In the genomic region with DNA sequence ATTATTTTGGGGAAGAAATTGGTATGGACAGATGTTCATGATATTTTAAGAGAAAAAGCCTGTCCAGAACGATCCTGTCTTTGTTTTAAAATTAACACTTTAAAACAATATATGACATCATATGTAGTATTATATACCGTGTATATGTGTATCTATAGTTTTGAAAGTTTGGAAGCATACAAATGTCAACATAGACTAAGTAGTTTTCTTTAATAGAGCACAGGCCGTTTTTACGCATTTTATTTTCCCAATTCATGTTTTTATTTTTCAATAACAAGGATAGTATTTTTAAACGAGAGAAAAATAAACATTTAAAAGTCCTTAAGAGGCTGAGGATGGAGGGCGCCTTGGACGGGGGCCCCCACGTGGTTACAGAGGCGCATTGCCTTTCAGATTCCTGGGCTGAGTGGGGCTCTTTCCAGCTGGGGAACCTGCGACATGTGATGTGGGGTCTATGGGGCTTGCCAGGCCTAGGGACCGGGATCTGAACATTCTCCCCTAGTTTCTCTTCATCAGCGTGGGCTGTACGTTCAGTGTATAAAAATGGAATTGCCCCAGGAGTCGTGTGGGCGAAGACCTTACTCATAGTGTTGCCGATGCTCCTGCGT, we compare ENCODE assay signal across 8 cellular contexts.
DNase-seq lines count a peak whose midpoint lies in the region; ATAC-seq and TF ChIP-seq lines count a peak whose summit lies in the region.

No MANE protein-coding gene starts in this region.

- H3K27me3 ChIP-seq in CD8-positive, alpha-beta memory T cell (ENCODE audit: insufficient read depth, low read length, poor library complexity, severe bottlenecking): no peaks in the 10 kb centered on the region
- H3K27me3 ChIP-seq in HAP-1 (ENCODE audit: low read depth): peaks cover 8% of the 10 kb centered on the region

- peaks cover 9% of the 10 kb centered on the region for H3K36me3 ChIP-seq in CD8-positive, alpha-beta memory T cell (ENCODE audit: insufficient read depth, low read length)
- peaks cover 5% of the 10 kb centered on the region for H3K36me3 ChIP-seq in HAP-1 (replicated peaks)

- in situ Hi-C loops in HAP-1 (cut with MboI; ENCODE audit: low sequenced_read_pairs): no loop called here

- intact Hi-C loops in activated T-helper 1 cell treated with anti-CD3 and anti-CD28 coated beads, Interleukin-12 subunit alpha, Interleukin-12 subunit beta, Interleukin-2, Interleukin-4 antibody, amounts not matched to agents 30 ng/mL and 10 ng/mL and 1 ng/mL, durations not matched to agents 14 hours and 24 hours and 36 hours (cut with micrococcal nuclease): loop anchor here (1.0 to 10.0 kb wide), 5 partner anchors 128 to 1459 kb away; a partner anchor contains a TSS

- H3K4me3 Mint-ChIP-seq in CD8-positive, alpha-beta memory T cell: peak overlapping the region; percentile 66 to 95 (median 86)
- H3K4me3 Mint-ChIP-seq in activated T-helper 1 cell treated with anti-CD3 and anti-CD28 coated beads, Interleukin-12 subunit alpha, Interleukin-12 subunit beta, Interleukin-2, Interleukin-4 antibody, amounts not matched to agents 30 ng/mL and 10 ng/mL and 1 ng/mL, durations not matched to agents 14 hours and 24 hours and 36 hours: peak overlapping the region; percentile 89
- peak overlapping the region; percentile 89 for H3K4me3 Mint-ChIP-seq in natural killer cell treated with Interleukin-12 subunit alpha and Interleukin-12 subunit beta and Interleukin-15 and Interleukin-18, amount 100 ng/mL, for 72 hours

- CTCF ChIA-PET in CD8-positive, alpha-beta memory T cell (lab: Charles Lee): interaction anchor here (0.8 to 2.7 kb wide), 27 partner anchors 8 to 478 kb away, joined by 3 to 9 read pairs (median 4); a partner anchor contains a TSS

- H3K27ac Mint-ChIP-seq in CD8-positive, alpha-beta memory T cell: peak overlapping the region in 5 of 8 donors; percentile 35 to 87 (median 60)
- H3K27ac Mint-ChIP-seq in activated T-helper 1 cell treated with anti-CD3 and anti-CD28 coated beads, Interleukin-12 subunit alpha, Interleukin-12 subunit beta, Interleukin-2, Interleukin-4 antibody, amounts not matched to agents 30 ng/mL and 10 ng/mL and 1 ng/mL, durations not matched to agents 14 hours and 24 hours and 36 hours: no peak overlapping the region
- peak overlapping the region; percentile 50 to 89 for H3K27ac Mint-ChIP-seq in natural killer cell treated with Interleukin-12 subunit alpha and Interleukin-12 subunit beta and Interleukin-15 and Interleukin-18, amount 100 ng/mL, for 72 hours

- peak; percentile 72 for TF ChIP-seq CTCF in fibroblast of villous mesenchyme (IDR thresholded peaks at IDR 0.05; ENCODE audit: insufficient read depth, low read depth, low read length)

- peak; percentile 29 to 64 (median 42) for DNase-seq in CD8-positive, alpha-beta memory T cell
- DNase-seq in HAP-1 (ENCODE audit: low spot score in 2 of 2): peak; percentile 49 to 75
- peak; percentile 74 for DNase-seq in OCI-M1 (lab: John Stamatoyannopoulos, UW)
- DNase-seq in activated T-helper 1 cell treated with anti-CD3 and anti-CD28 coated beads, Interleukin-12 subunit alpha, Interleukin-12 subunit beta, Interleukin-2, Interleukin-4 antibody, amounts not matched to agents 30 ng/mL and 10 ng/mL and 1 ng/mL, durations not matched to agents 14 hours and 24 hours and 36 hours (ENCODE audit: low spot score): peak; percentile 33
- peak; percentile 67 for DNase-seq in fibroblast of villous mesenchyme (ENCODE audit: low read depth)
- DNase-seq in natural killer cell treated with Interleukin-12 subunit alpha and Interleukin-12 subunit beta and Interleukin-15 and Interleukin-18, amount 100 ng/mL, for 72 hours (ENCODE audit: low spot score): peak; percentile 72
- DNase-seq in substantia nigra (lab: John Stamatoyannopoulos, UW): peak in 30 of 49 donors; percentile 3 to 57 (median 18)

- peak overlapping the region; percentile 83 for H3K4me3 ChIP-seq in CD8-positive, alpha-beta memory T cell (ENCODE audit: low read length)
- no peak overlapping the region for H3K4me3 ChIP-seq in HAP-1
- H3K4me3 ChIP-seq in fibroblast of villous mesenchyme (ENCODE audit: low read depth, low read length): peak overlapping the region; percentile 88

- H3K27ac ChIP-seq in CD8-positive, alpha-beta memory T cell (ENCODE audit: low read depth, low read length): no peak overlapping the region
- no peak overlapping the region for H3K27ac ChIP-seq in substantia nigra (ENCODE audit: low read depth, low read length, poor library complexity, severe bottlenecking)

- no peak for ATAC-seq in natural killer cell treated with Interleukin-12 subunit alpha and Interleukin-12 subunit beta and Interleukin-15 and Interleukin-18, amount 100 ng/mL, for 72 hours
- no peak for ATAC-seq in HG02884 (IDR thresholded peaks at IDR 0.05; ENCODE audit: unreplicated experiment)

- H3K4me1 ChIP-seq in CD8-positive, alpha-beta memory T cell (ENCODE audit: insufficient read depth, low read length): peaks cover 32% of the 10 kb centered on the region
- peaks cover 6% of the 10 kb centered on the region for H3K4me1 ChIP-seq in HAP-1

- POLR2A ChIA-PET in CD8-positive, alpha-beta memory T cell (lab: Charles Lee): interaction anchor here (0.8 to 1.0 kb wide), 3 partner anchors 30 to 363 kb away, joined by 3 to 4 read pairs (median 4); a partner anchor contains a TSS

- peaks cover 2 to 18% (median 3%) of the 10 kb centered on the region in 3 donors for H3K36me3 Mint-ChIP-seq in CD8-positive, alpha-beta memory T cell
- peaks cover 11% of the 10 kb centered on the region for H3K36me3 Mint-ChIP-seq in activated T-helper 1 cell treated with anti-CD3 and anti-CD28 coated beads, Interleukin-12 subunit alpha, Interleukin-12 subunit beta, Interleukin-2, Interleukin-4 antibody, amounts not matched to agents 30 ng/mL and 10 ng/mL and 1 ng/mL, durations not matched to agents 14 hours and 24 hours and 36 hours (ENCODE audit: low read depth)
- H3K36me3 Mint-ChIP-seq in natural killer cell treated with Interleukin-12 subunit alpha and Interleukin-12 subunit beta and Interleukin-15 and Interleukin-18, amount 100 ng/mL, for 72 hours: peaks cover 6% of the 10 kb centered on the region

- peaks cover 0 to 9% of the 10 kb centered on the region in 2 donors for H3K27me3 Mint-ChIP-seq in CD8-positive, alpha-beta memory T cell
- H3K27me3 Mint-ChIP-seq in activated T-helper 1 cell treated with anti-CD3 and anti-CD28 coated beads, Interleukin-12 subunit alpha, Interleukin-12 subunit beta, Interleukin-2, Interleukin-4 antibody, amounts not matched to agents 30 ng/mL and 10 ng/mL and 1 ng/mL, durations not matched to agents 14 hours and 24 hours and 36 hours (ENCODE audit: insufficient read depth): peaks cover 6% of the 10 kb centered on the region
- H3K27me3 Mint-ChIP-seq in natural killer cell treated with Interleukin-12 subunit alpha and Interleukin-12 subunit beta and Interleukin-15 and Interleukin-18, amount 100 ng/mL, for 72 hours: peaks cover 10 to 14% of the 10 kb centered on the region in 2 donors

- no peaks in the 10 kb centered on the region for H3K9me3 Mint-ChIP-seq in CD8-positive, alpha-beta memory T cell
- H3K9me3 Mint-ChIP-seq in activated T-helper 1 cell treated with anti-CD3 and anti-CD28 coated beads, Interleukin-12 subunit alpha, Interleukin-12 subunit beta, Interleukin-2, Interleukin-4 antibody, amounts not matched to agents 30 ng/mL and 10 ng/mL and 1 ng/mL, durations not matched to agents 14 hours and 24 hours and 36 hours: no peaks in the 10 kb centered on the region
- H3K9me3 Mint-ChIP-seq in natural killer cell treated with Interleukin-12 subunit alpha and Interleukin-12 subunit beta and Interleukin-15 and Interleukin-18, amount 100 ng/mL, for 72 hours: no peaks in the 10 kb centered on the region

- peaks cover 38 to 44% (median 43%) of the 10 kb centered on the region in 3 donors for H3K4me1 Mint-ChIP-seq in CD8-positive, alpha-beta memory T cell
- peaks cover 32% of the 10 kb centered on the region for H3K4me1 Mint-ChIP-seq in activated T-helper 1 cell treated with anti-CD3 and anti-CD28 coated beads, Interleukin-12 subunit alpha, Interleukin-12 subunit beta, Interleukin-2, Interleukin-4 antibody, amounts not matched to agents 30 ng/mL and 10 ng/mL and 1 ng/mL, durations not matched to agents 14 hours and 24 hours and 36 hours (ENCODE audit: low read depth)
- H3K4me1 Mint-ChIP-seq in natural killer cell treated with Interleukin-12 subunit alpha and Interleukin-12 subunit beta and Interleukin-15 and Interleukin-18, amount 100 ng/mL, for 72 hours (ENCODE audit: low read depth in 2 of 2): peaks cover 35 to 41% of the 10 kb centered on the region in 2 donors

- no peaks in the 10 kb centered on the region for H3K9me3 ChIP-seq in CD8-positive, alpha-beta memory T cell (ENCODE audit: low read length)
- no peaks in the 10 kb centered on the region for H3K9me3 ChIP-seq in HAP-1

Comparison
In these comparisons a context has a peak if more than half of its experiments do, and no peak if none do; other contexts are left out.
1. DNase-seq: peak in every context shown above with its lines; median percentile 74 in OCI-M1; 72 in natural killer cell treated with Interleukin-12 subunit alpha and Interleukin-12 subunit beta and Interleukin-15 and Interleukin-18, amount 100 ng/mL, for 72 hours; 67 in fibroblast of villous mesenchyme; 62 in HAP-1; 42 in CD8-positive, alpha-beta memory T cell; 33 in activated T-helper 1 cell treated with anti-CD3 and anti-CD28 coated beads, Interleukin-12 subunit alpha, Interleukin-12 subunit beta, Interleukin-2, Interleukin-4 antibody, amounts not matched to agents 30 ng/mL and 10 ng/mL and 1 ng/mL, durations not matched to agents 14 hours and 24 hours and 36 hours; 18 in substantia nigra.